Comparison of ENCODE assay signal across 1 cellular context in the genomic region with DNA sequence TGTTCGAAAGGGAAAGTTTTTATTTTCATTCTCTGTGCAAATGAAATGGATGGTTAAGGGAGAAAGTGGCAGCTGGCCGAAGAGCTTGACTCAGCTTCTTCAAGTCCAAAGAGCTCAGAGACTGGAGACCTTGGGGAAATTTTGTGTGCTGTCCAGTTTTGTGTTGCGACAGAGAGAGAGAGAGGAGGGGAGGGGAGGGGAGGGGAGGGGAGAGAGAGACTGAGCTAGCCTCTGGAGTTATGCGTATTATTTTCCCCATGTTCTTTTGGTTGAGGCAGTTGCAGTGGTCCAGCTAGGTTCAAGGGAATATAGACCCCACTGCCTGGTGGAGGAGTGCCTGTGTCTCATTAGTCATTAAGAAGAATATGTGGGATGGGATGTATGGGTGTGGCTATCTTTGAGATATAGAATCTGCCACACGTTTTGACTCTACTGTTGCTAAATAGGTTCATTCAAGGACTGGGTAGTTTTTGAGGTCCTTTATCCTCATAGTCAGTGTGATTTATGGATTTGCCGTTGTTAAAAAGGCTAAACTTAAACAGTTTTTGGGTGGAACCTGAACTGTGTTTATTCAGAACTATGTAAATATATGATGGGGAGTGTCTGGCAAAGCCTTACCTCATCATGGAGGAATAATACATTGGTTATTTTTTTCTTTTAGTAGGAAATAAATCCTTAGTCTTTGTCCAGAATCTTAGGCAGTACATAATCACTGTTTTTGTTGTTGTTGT.
TF ChIP-seq lines count a peak whose summit lies in the region.

No MANE protein-coding gene starts in this region.

TF ChIP-seq in SK-N-SH, 30 proteins besides CTCF, POLR2A, EP300 and RAD21 (continued from another document):
- TF ChIP-seq REST (IDR thresholded peaks at IDR 0.05; ENCODE audit: low read depth, low read length) (no peak), MXI1 (IDR thresholded peaks at IDR 0.05; ENCODE audit: low read depth, low read length) (no peak), USF1 (IDR thresholded peaks at IDR 0.05; ENCODE audit: borderline replicate concordance, low read depth) (no peak), ELF1 (IDR thresholded peaks at IDR 0.05) (no peak), ZBTB33 (IDR thresholded peaks at IDR 0.05; ENCODE audit: borderline replicate concordance, low read depth) (no peak), SMC3 (IDR thresholded peaks at IDR 0.05; ENCODE audit: low read depth, low read length) (no peak), SIN3A (IDR thresholded peaks at IDR 0.05; ENCODE audit: borderline replicate concordance, low read depth, low read length) (no peak), FOXJ3 (CRISPR knock-in tag; IDR thresholded peaks at IDR 0.05) (no peak), MEF2A (IDR thresholded peaks at IDR 0.05; ENCODE audit: borderline replicate concordance, low read depth) (no peak), GATA2 (CRISPR knock-in tag; IDR thresholded peaks at IDR 0.05) (no peak), JUND (IDR thresholded peaks at IDR 0.05) (no peak), FOXM1 (IDR thresholded peaks at IDR 0.05; ENCODE audit: low read depth) (no peak), IRF3 (IDR thresholded peaks at IDR 0.05; ENCODE audit: low read depth, low read length) (no peak)
